13 cellular contexts compared by ENCODE assay signal in genomic region chr5:62167651-62168050, GRCh38.
"Had no signal": no experiment of that assay in that cellular context is flagged by ENCODE, and none has a peak within 500 bp of the region (broad histone marks: within the 10 kb centered on the region; RNA-seq: fewer than 3 reads in every experiment).

No MANE protein-coding gene starts in this region.

- DNase-seq: activated CD4-positive, alpha-beta memory T cell treated with anti-CD3 and anti-CD28 coated beads, Interleukin-2, amount 10 ng/mL, durations not matched to agents 7 days and 5 days; activated CD8-positive, alpha-beta memory T cell treated with anti-CD3 and anti-CD28 coated beads, Interleukin-2, amount 50 U/mL, for 4 hours; activated naive CD8-positive, alpha-beta T cell treated with anti-CD3 and anti-CD28 coated beads, Interleukin-2, amount 10 ng/mL, durations not matched to agents 7 days and 5 days; activated T-cell treated with anti-CD3 and anti-CD28 coated beads, Interleukin-2, amount 50 U/mL, for 72 hours; aorta; dorsolateral prefrontal cortex; left lung; ovary; stimulated activated CD4-positive, alpha-beta T cell treated with anti-CD3 and anti-CD28 coated beads, Interleukin-12 subunit alpha, Interleukin-12 subunit beta, amount 100 ng/mL, for 4 hours; stimulated activated naive CD8-positive, alpha-beta T cell treated with anti-CD3 and anti-CD28 coated beads, Interleukin-15, Interleukin-2, amounts not matched to agents 100 U/mL and 50 U/mL, for 24 hours; T-helper 9 cell had no signal

- H3K27ac ChIP-seq: dorsolateral prefrontal cortex, left lung, ovary, suprapubic skin had no signal

- ATAC-seq: activated T-cell treated with anti-CD3 and anti-CD28 coated beads, Interleukin-2, amount 50 U/mL, for 72 hours; esophagus mucosa; left lung; stimulated activated naive CD8-positive, alpha-beta T cell treated with anti-CD3 and anti-CD28 coated beads, Interleukin-15, Interleukin-2, amounts not matched to agents 100 U/mL and 50 U/mL, for 24 hours had no signal

- H3K27me3 ChIP-seq: left lung, ovary had no signal

- H3K4me3 ChIP-seq: dorsolateral prefrontal cortex, left lung, ovary, suprapubic skin had no signal

- H3K9me3 ChIP-seq: suprapubic skin had no signal

- H3K36me3 ChIP-seq: left lung, ovary, suprapubic skin had no signal

- H3K4me1 ChIP-seq: left lung, suprapubic skin had no signal
